In genomic region chr2:45993476-45993991, GRCh38 we compare ENCODE assay signal across 8 cellular contexts.
A peak's percentile ranks its signal among the peaks of the same experiment; 100 is the strongest.
DNase-seq lines count a peak whose midpoint lies in the region; ATAC-seq lines count a peak whose summit lies in the region.

No MANE protein-coding gene starts in this region.

- peak overlapping the region; percentile 12; the same call in 1 of the 2 replicates for H3K27ac ChIP-seq in Karpas-422 (ENCODE audit: low read length)
- no peak overlapping the region for H3K27ac ChIP-seq in SJSA1
- peak overlapping the region in 1 of 2 donors; percentile 68 for H3K27ac ChIP-seq in aorta (ENCODE audit: low read depth in 1 of 2, low read length in 2 of 2)

- DNase-seq in DMS53 treated with DMSO at 0.1 percent for 48 hours (lab: John Stamatoyannopoulos, UW; ENCODE audit: unreplicated experiment) (peak; percentile 12), Karpas-422 (peak; percentile 88), SJSA1 (ENCODE audit: low read depth in 1 of 2, low spot score in 2 of 2) (peak; percentile 66 to 76), glomerular visceral epithelial cell (ENCODE audit: extremely low spot score) (peak; percentile 61), pons (ENCODE audit: low spot score) (peak; percentile 83), aorta (peak in 1 of 2 donors; percentile 69)
- peak; percentile 49 for DNase-seq in activated naive CD4-positive, alpha-beta T cell treated with Interleukin-2 at 50 U/mL for 16 hours

- H3K79me2 ChIP-seq in Karpas-422 (ENCODE audit: low read length) = peaks cover 44% of the 10 kb centered on the region

- H3K9me2 ChIP-seq in Karpas-422 (replicated peaks; ENCODE audit: insufficient read depth, low read length) = no peaks in the 10 kb centered on the region

- intact Hi-C loops in aorta (cut with DNase I) = loop anchor here in 1 of 2 donors (1.0 to 5.0 kb wide), 4 partner anchors 304 to 467 kb away; partner anchors contain the start of gene EPAS1

- peaks cover 19% of the 10 kb centered on the region; the same call in 1 of the 2 replicates for H3K36me3 ChIP-seq in Karpas-422 (ENCODE audit: insufficient read depth, low read length)
- H3K36me3 ChIP-seq in SJSA1 = no peaks in the 10 kb centered on the region
- no peaks in the 10 kb centered on the region for H3K36me3 ChIP-seq in aorta (ENCODE audit: control insufficient read depth in 1 of 2, insufficient read depth in 2 of 2, low read length in 1 of 2)

- H3K27me3 ChIP-seq in Karpas-422 (ENCODE audit: low read length) (no peaks in the 10 kb centered on the region), SJSA1 (replicated peaks) (no peaks in the 10 kb centered on the region), aorta (ENCODE audit: control insufficient read depth in 1 of 2, insufficient read depth in 2 of 2, low read length in 1 of 2) (no peaks in the 10 kb centered on the region)

- H3K4me3 ChIP-seq in Karpas-422 (ENCODE audit: low read length) = no peak overlapping the region
- H3K4me3 ChIP-seq in SJSA1 = no peak overlapping the region
- no peak overlapping the region for H3K4me3 ChIP-seq in aorta (ENCODE audit: low read length in 2 of 2)

- H4K20me1 ChIP-seq in Karpas-422 (ENCODE audit: insufficient read depth, low read depth, low read length) = no peaks in the 10 kb centered on the region

- 30 to 31% methylated on average over 6 of the region's 6 CpGs for WGBS in aorta, 2 donors

- peak; percentile 86 for ATAC-seq in aorta (ENCODE audit: low FRiP score)
- ATAC-seq in GM18519 (IDR thresholded peaks at IDR 0.05; ENCODE audit: low FRiP score, unreplicated experiment) = no peak

- H2AFZ ChIP-seq in Karpas-422 (ENCODE audit: low read length) = no peak overlapping the region

- H3K4me1 ChIP-seq in Karpas-422 (ENCODE audit: low read length) (peaks cover 10% of the 10 kb centered on the region), SJSA1 (replicated peaks) (peaks cover 16% of the 10 kb centered on the region), aorta (ENCODE audit: control insufficient read depth in 1 of 2, insufficient read depth in 2 of 2, low read length in 2 of 2) (no peaks in the 10 kb centered on the region)

- H3K9ac ChIP-seq in Karpas-422 (ENCODE audit: low read length) = no peak overlapping the region

- no peak overlapping the region for H3K4me2 ChIP-seq in Karpas-422 (ENCODE audit: low read depth, low read length, poor library complexity, severe bottlenecking)

- H3K9me3 ChIP-seq in Karpas-422 (ENCODE audit: low read length) (no peaks in the 10 kb centered on the region), SJSA1 (replicated peaks) (no peaks in the 10 kb centered on the region), aorta (ENCODE audit: control insufficient read depth, low read length) (no peaks in the 10 kb centered on the region)
